In the genomic region with DNA sequence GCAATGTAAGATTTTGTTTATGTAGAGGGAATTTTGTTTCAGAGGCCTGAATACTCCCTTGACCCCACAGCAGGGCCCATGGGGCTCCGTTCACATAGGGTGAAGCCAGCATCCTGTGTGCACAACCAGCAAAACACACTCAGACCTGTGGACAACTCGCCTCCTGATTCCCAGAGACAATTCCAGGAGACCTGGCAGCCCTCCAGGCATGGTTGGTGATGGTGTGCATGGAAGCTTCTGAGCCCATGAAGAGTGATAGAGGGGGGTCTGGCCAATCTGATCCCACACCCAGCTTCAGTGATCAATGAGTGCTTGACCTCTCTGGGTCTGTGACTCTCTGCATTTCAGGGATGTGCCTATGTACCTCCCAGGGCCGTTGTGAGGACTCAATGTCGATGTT, we compare ENCODE assay signal across 22 cellular contexts.
DNase-seq lines count a peak whose midpoint lies in the region; ATAC-seq, FAIRE-seq and TF ChIP-seq lines count a peak whose summit lies in the region.
"Had no signal": no experiment of that assay in that cellular context is flagged by ENCODE, and none has a peak within 500 bp of the region (broad histone marks: within the 10 kb centered on the region; RNA-seq: fewer than 3 reads in every experiment).

No MANE protein-coding gene starts in this region.

- H4K91ac ChIP-seq in H1 (replicated peaks; ENCODE audit: insufficient read length, low read length), result peak overlapping the region; percentile 75

- no peak overlapping the region for H2AFZ ChIP-seq in H1 (ENCODE audit: low read length)
- H2AFZ ChIP-seq: GM23248 had no signal

- TF ChIP-seq POLR2A in H1 (IDR thresholded peaks at IDR 0.05; ENCODE audit: control extremely low read depth in 1 of 2, low read depth in 2 of 2, low read length in 2 of 2) (no peak), spleen (IDR thresholded peaks at IDR 0.05) (no peak), upper lobe of left lung (IDR thresholded peaks at IDR 0.05) (no peak), thyroid gland (IDR thresholded peaks at IDR 0.05) (no peak)

- H3K79me1 ChIP-seq in H1 (ENCODE audit: low read depth, low read length), result no peaks in the 10 kb centered on the region; the same call in 1 of the 2 replicates

- H3K36me3 ChIP-seq in H1 (ENCODE audit: control insufficient read depth in 2 of 4, insufficient read depth in 4 of 4, low read length in 3 of 4) (no peaks in the 10 kb centered on the region), kidney (ENCODE audit: control insufficient read depth in 1 of 2, insufficient read depth in 2 of 2, low read length in 2 of 2) (no peaks in the 10 kb centered on the region), spleen (no peaks in the 10 kb centered on the region), H7 (replicated peaks; ENCODE audit: control insufficient read depth, insufficient read depth, low read length) (no peaks in the 10 kb centered on the region), upper lobe of left lung (no peaks in the 10 kb centered on the region), thyroid gland (no peaks in the 10 kb centered on the region)
- H3K36me3 ChIP-seq: BE2C; BLaER1 treated with 17β-estradiol and CSF1 and Interleukin-3, amounts not matched to agents 10 nM and 100 nM; HAP-1 had no signal

- no peak overlapping the region for H4K5ac ChIP-seq in H1 (ENCODE audit: insufficient read length, low read depth, low read length)

- H2BK5ac ChIP-seq in H1 (ENCODE audit: low read depth, low read length), result no peak overlapping the region

- H3K56ac ChIP-seq in H1 (replicated peaks; ENCODE audit: insufficient read length, low read depth, low read length), result no peak overlapping the region

- H3K9me3 ChIP-seq in H1 (ENCODE audit: insufficient read depth in 2 of 2, low read depth in 1 of 2, low read length in 1 of 2) (no peaks in the 10 kb centered on the region), kidney (ENCODE audit: control insufficient read depth in 1 of 2, low read length in 2 of 2) (no peaks in the 10 kb centered on the region), spleen (no peaks in the 10 kb centered on the region), upper lobe of left lung (no peaks in the 10 kb centered on the region), thyroid gland (no peaks in the 10 kb centered on the region)
- H3K9me3 ChIP-seq: A549; BE2C; BLaER1 treated with 17β-estradiol and CSF1 and Interleukin-3, amounts not matched to agents 10 nM and 100 nM; HAP-1 had no signal

- H3K18ac ChIP-seq in H1 (ENCODE audit: extremely low read depth, low read length), result no peak overlapping the region

- intact Hi-C loops in kidney (cut with DNase I) (no loop called here), spleen (cut with DNase I; ENCODE audit: low total_unique reads) (no loop called here), thyroid gland (cut with DNase I) (no loop called here), cardiac septum (cut with DNase I) (no loop called here)

- H3K4me1 ChIP-seq in H1 (replicated peaks in 1 of 4; ENCODE audit: control insufficient read depth in 3 of 4, insufficient read depth in 4 of 4, low read length in 3 of 4), result peaks cover 0 to 11% (median 2%) of the 10 kb centered on the region in 4 experiments
- H3K4me1 ChIP-seq in kidney (ENCODE audit: control insufficient read depth in 1 of 2, insufficient read depth in 1 of 2, low read depth in 1 of 2, low read length in 2 of 2), result no peaks in the 10 kb centered on the region
- H3K4me1 ChIP-seq in spleen, result no peaks in the 10 kb centered on the region
- H3K4me1 ChIP-seq in upper lobe of left lung, result no peaks in the 10 kb centered on the region
- H3K4me1 ChIP-seq in thyroid gland, result no peaks in the 10 kb centered on the region
- H3K4me1 ChIP-seq: A549, BE2C, HAP-1 had no signal

- 0 out of 2 replicates have a peak overlapping the region, but pooled peaks have one; percentile 77 for H2BK20ac ChIP-seq in H1 (ENCODE audit: low read length)

- 91% methylated on average over 4 of the region's 4 CpGs; no CpG with 5 or more reads in 1 of the 2 experiments for WGBS in H1 (ENCODE audit: extremely low coverage in 1 of 2, insufficient coverage in 1 of 2, insufficient read length in 1 of 2, insufficient replicate concordance in 2 of 2, low coverage in 1 of 2, low lambda C conversion rate in 2 of 2, missing lambda C conversion rate in 1 of 2), 2 experiments
- WGBS in spleen, 5 donors, result 66 to 83% (median 78%) methylated on average over 4 of the region's 4 CpGs
- 82 to 100% methylated on average over 2 to 4 of the region's 4 CpGs for WGBS in upper lobe of left lung, 2 donors
- 83 to 90% methylated on average over 4 of the region's 4 CpGs for WGBS in thyroid gland, 2 donors

- TF ChIP-seq CTCF in H1 (IDR thresholded peaks at IDR 0.05; ENCODE audit: control extremely low read depth in 1 of 3, insufficient read depth in 1 of 3, low read depth in 1 of 3, low read length in 3 of 3), result no peak
- TF ChIP-seq CTCF in kidney (IDR thresholded peaks at IDR 0.05; ENCODE audit: borderline replicate concordance, extremely low read depth, insufficient read depth), result no peak
- no peak for TF ChIP-seq CTCF in spleen (IDR thresholded peaks at IDR 0.05 in 8 of 11, conservative IDR thresholded peaks at IDR 0.05 in 3 of 11)
- no peak for TF ChIP-seq CTCF in upper lobe of left lung (IDR thresholded peaks at IDR 0.05)
- no peak for TF ChIP-seq CTCF in thyroid gland (IDR thresholded peaks at IDR 0.05)

- H2BK12ac ChIP-seq in H1 (ENCODE audit: low read depth, low read length), result peak overlapping the region; percentile 45; the same call in 1 of the 2 replicates

- H3K4me2 ChIP-seq in H1 (ENCODE audit: insufficient read depth in 1 of 2, low read depth in 2 of 2, low read length in 2 of 2), result no peak overlapping the region
- H3K4me2 ChIP-seq: A549; BLaER1 treated with 17β-estradiol and CSF1 and Interleukin-3, amounts not matched to agents 10 nM and 100 nM had no signal

- DNase-seq in H1 (ENCODE audit: low read depth in 1 of 2, low spot score in 2 of 2), result no peak
- peak; percentile 27 for DNase-seq in kidney
- DNase-seq in spleen, result peak; percentile 51
- DNase-seq in H7, result no peak
- no peak for DNase-seq in upper lobe of left lung
- DNase-seq in thyroid gland, result no peak
- no peak for DNase-seq in cardiac septum (ENCODE audit: low spot score)
- DNase-seq: 8988T; ACHN; AML-193; BE2C; CD4-positive, alpha-beta T cell; DMS 273 treated with DMSO at 0.1 percent for 48 hours; DMS79; GDM1 had no signal

- CTCF ChIA-PET in H1 (lab: Charles Lee; ENCODE audit: partially characterized antibody), result interaction anchor here (1.8 kb wide), 1 partner anchor 35 kb away, joined by 10 read pairs; no protein-coding TSS in a partner anchor

- no peak for ATAC-seq in upper lobe of left lung (ENCODE audit: low FRiP score in 2 of 2)
- ATAC-seq: A549, GM12878 had no signal

- no peak overlapping the region for H3K4me3 ChIP-seq in H1 (ENCODE audit: extremely low read depth in 1 of 4, insufficient read depth in 2 of 4, low read depth in 3 of 4, low read length in 4 of 4)
- no peak overlapping the region for H3K4me3 ChIP-seq in kidney (ENCODE audit: low read length in 2 of 2)
- no peak overlapping the region for H3K4me3 ChIP-seq in spleen
- no peak overlapping the region for H3K4me3 ChIP-seq in H7 (ENCODE audit: insufficient read depth, low read depth, low read length)
- H3K4me3 ChIP-seq in upper lobe of left lung, result no peak overlapping the region
- no peak overlapping the region for H3K4me3 ChIP-seq in thyroid gland (replicated peaks in 1 of 3)
- H3K4me3 ChIP-seq: A549; BLaER1 treated with 17β-estradiol and CSF1 and Interleukin-3, amounts not matched to agents 10 nM and 100 nM; GM12878; GM23248; HAP-1 had no signal

- no peak for FAIRE-seq in H1 (lab: Jason Lieb, UNC)
- FAIRE-seq in kidney (lab: Jason Lieb, UNC), result no peak
- FAIRE-seq: A549, D721Med, GM12878, GM19239 had no signal

- H4K8ac ChIP-seq in H1 (ENCODE audit: extremely low read depth, insufficient read depth, low read length), result no peak overlapping the region

- H2BK120ac ChIP-seq in H1 (replicated peaks; ENCODE audit: low read depth, low read length), result no peak overlapping the region

- H3K4ac ChIP-seq in H1 (replicated peaks; ENCODE audit: insufficient read length, low read depth, low read length), result no peak overlapping the region

- no peak overlapping the region for H3K14ac ChIP-seq in H1 (ENCODE audit: insufficient read length)

- no peak overlapping the region for H3K23ac ChIP-seq in H1 (ENCODE audit: insufficient read length)

- H2AK5ac ChIP-seq in H1 (ENCODE audit: low read depth, low read length), result no peak overlapping the region

- TF ChIP-seq EP300 in H1 (IDR thresholded peaks at IDR 0.05; ENCODE audit: borderline replicate concordance in 1 of 2, low read depth in 2 of 2, low read length in 2 of 2), result no peak
- TF ChIP-seq EP300 in upper lobe of left lung (IDR thresholded peaks at IDR 0.05), result no peak

- POLR2A ChIA-PET in H1 (lab: Charles Lee; ENCODE audit: partially characterized antibody), result no interaction called here

- H2BK15ac ChIP-seq in H1 (ENCODE audit: low read length), result 0 out of 2 replicates have a peak overlapping the region, but pooled peaks have one; percentile 18

- peaks cover 0 to 1% of the 10 kb centered on the region in 2 experiments for H4K20me1 ChIP-seq in H1 (replicated peaks in 1 of 2; ENCODE audit: control insufficient read depth in 1 of 2, insufficient read depth in 2 of 2, low read length in 2 of 2)
- H4K20me1 ChIP-seq: BLaER1 treated with 17β-estradiol and CSF1 and Interleukin-3, amounts not matched to agents 10 nM and 100 nM had no signal

- H3K23me2 ChIP-seq in H1 (ENCODE audit: low read depth, low read length), result no peaks in the 10 kb centered on the region

- TF ChIP-seq RAD21 in H1 (IDR thresholded peaks at IDR 0.05 in 1 of 2, conservative IDR thresholded peaks at IDR 0.05 in 1 of 2; ENCODE audit: low read depth in 2 of 2, low read length in 2 of 2), result no peak

- no peak overlapping the region for H3K27ac ChIP-seq in H1 (ENCODE audit: low read depth, low read length)
- H3K27ac ChIP-seq in kidney (ENCODE audit: low read depth in 2 of 2, low read length in 2 of 2), result no peak overlapping the region
- H3K27ac ChIP-seq in spleen, result no peak overlapping the region
- no peak overlapping the region for H3K27ac ChIP-seq in upper lobe of left lung
- H3K27ac ChIP-seq in thyroid gland, result no peak overlapping the region
- H3K27ac ChIP-seq: A549; BLaER1 treated with 17β-estradiol and CSF1 and Interleukin-3, amounts not matched to agents 10 nM and 100 nM; GM23248 had no signal

- no peaks in the 10 kb centered on the region for H3K79me2 ChIP-seq in H1 (ENCODE audit: control insufficient read depth in 1 of 2, insufficient read depth in 2 of 2, low read length in 2 of 2)

- no peaks in the 10 kb centered on the region for H3K27me3 ChIP-seq in H1 (replicated peaks in 1 of 4; ENCODE audit: control insufficient read depth in 3 of 4, extremely low read depth in 1 of 4, insufficient read depth in 3 of 4, low read length in 3 of 4)
- H3K27me3 ChIP-seq in spleen (replicated peaks in 1 of 7), result peaks cover 0 to 44% (median 0%) of the 10 kb centered on the region in 7 donors
- H3K27me3 ChIP-seq in H7 (ENCODE audit: control insufficient read depth, insufficient read depth, low read length), result no peaks in the 10 kb centered on the region
- H3K27me3 ChIP-seq in upper lobe of left lung, result no peaks in the 10 kb centered on the region
- H3K27me3 ChIP-seq in thyroid gland, result no peaks in the 10 kb centered on the region
- H3K27me3 ChIP-seq: BE2C; BLaER1 treated with 17β-estradiol and CSF1 and Interleukin-3, amounts not matched to agents 10 nM and 100 nM had no signal

- H3K9ac ChIP-seq in H1 (replicated peaks in 1 of 4; ENCODE audit: extremely low read depth in 1 of 4, low read depth in 3 of 4, low read length in 3 of 4), result no peak overlapping the region
- H3K9ac ChIP-seq in kidney (ENCODE audit: low read length in 2 of 2), result no peak overlapping the region
- H3K9ac ChIP-seq: BLaER1 treated with 17β-estradiol and CSF1 and Interleukin-3, amounts not matched to agents 10 nM and 100 nM; GM23248 had no signal

Comparison
In these comparisons a context has a peak if more than half of its experiments do, and no peak if none do; other contexts are left out.
1. DNase-seq: peak in kidney (single experiment) and spleen (single experiment); none in H1 (0 of 2), H7 (single experiment), upper lobe of left lung (0 of 2), thyroid gland (0 of 2) and cardiac septum (single experiment).